Comparison of ENCODE assay signal across 8 cellular contexts in genomic region chr11:8818421-8818820, GRCh38.
"Had no signal": no experiment of that assay in that cellular context is flagged by ENCODE, and none has a peak within 500 bp of the region (broad histone marks: within the 10 kb centered on the region; RNA-seq: fewer than 3 reads in every experiment).

No MANE protein-coding gene starts in this region.

- H3K4me3 ChIP-seq: GM23338, K562 had no signal

- H3K4me3 Mint-ChIP-seq: GM23338, H9, HFFc6 had no signal

- H3K27ac ChIP-seq: HL-60 had no signal

- H3K4me2 ChIP-seq: GM23338 had no signal

- H3K27ac Mint-ChIP-seq: GM23338, HFFc6 had no signal

- DNase-seq: H9, HFFc6, IMR-90, KG1 had no signal

- H2AFZ ChIP-seq: GM23338 had no signal

- H3K9me3 Mint-ChIP-seq: HFFc6 had no signal

- ATAC-seq: GM23338, HCT116, K562 had no signal
